ENCODE assay signal across 1 cellular context in the genomic region with DNA sequence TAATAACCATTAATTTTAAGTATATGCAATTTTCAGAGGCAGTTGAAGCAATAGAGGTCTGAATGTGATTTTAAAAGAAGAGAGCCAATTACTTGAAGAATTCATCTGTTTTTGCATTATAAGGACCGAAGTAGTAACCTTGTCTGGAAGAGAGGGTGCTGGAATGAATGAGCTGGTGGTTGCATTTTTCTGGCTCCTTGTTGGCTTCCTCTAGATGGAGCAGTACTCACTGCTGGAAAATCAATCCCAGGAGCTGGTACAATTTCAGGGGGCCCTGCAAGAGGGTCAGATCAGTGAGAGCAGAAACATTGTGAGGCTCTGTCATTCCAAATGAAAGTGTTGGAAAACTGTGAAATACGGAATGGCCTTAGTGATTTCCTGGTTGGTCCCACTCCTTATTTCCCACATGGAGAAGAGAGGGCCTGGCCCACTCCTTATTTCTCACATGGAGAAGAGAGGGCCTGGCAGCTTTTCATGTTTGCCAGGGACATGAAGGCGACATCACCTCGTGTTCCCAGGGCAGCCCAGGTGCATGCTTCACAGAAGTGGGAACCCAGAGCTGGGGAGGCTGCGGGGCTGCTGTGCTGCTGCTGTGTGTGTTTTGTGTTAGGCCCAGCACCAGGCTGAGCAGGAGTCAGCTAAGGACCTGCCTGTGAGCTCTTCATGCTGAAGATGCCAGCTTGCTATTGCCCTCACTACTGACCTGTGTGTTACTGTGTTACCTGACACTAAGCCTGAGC.
TF ChIP-seq lines count a peak whose summit lies in the region.

No MANE protein-coding gene starts in this region.

TF ChIP-seq in WTC11, 78 proteins besides CTCF, POLR2A, EP300 and RAD21 (continued from another document):
- TF ChIP-seq, protein P1, sequence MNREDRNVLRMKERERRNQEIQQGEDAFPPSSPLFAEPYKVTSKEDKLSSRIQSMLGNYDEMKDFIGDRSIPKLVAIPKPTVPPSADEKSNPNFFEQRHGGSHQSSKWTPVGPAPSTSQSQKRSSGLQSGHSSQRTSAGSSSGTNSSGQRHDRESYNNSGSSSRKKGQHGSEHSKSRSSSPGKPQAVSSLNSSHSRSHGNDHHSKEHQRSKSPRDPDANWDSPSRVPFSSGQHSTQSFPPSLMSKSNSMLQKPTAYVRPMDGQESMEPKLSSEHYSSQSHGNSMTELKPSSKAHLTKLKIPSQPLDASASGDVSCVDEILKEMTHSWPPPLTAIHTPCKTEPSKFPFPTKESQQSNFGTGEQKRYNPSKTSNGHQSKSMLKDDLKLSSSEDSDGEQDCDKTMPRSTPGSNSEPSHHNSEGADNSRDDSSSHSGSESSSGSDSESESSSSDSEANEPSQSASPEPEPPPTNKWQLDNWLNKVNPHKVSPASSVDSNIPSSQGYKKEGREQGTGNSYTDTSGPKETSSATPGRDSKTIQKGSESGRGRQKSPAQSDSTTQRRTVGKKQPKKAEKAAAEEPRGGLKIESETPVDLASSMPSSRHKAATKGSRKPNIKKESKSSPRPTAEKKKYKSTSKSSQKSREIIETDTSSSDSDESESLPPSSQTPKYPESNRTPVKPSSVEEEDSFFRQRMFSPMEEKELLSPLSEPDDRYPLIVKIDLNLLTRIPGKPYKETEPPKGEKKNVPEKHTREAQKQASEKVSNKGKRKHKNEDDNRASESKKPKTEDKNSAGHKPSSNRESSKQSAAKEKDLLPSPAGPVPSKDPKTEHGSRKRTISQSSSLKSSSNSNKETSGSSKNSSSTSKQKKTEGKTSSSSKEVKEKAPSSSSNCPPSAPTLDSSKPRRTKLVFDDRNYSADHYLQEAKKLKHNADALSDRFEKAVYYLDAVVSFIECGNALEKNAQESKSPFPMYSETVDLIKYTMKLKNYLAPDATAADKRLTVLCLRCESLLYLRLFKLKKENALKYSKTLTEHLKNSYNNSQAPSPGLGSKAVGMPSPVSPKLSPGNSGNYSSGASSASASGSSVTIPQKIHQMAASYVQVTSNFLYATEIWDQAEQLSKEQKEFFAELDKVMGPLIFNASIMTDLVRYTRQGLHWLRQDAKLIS (CRISPR knock-in tag; IDR thresholded peaks at IDR 0.05; ENCODE audit: borderline replicate concordance) = no peak
- TF ChIP-seq NR3C1 (CRISPR knock-in tag; conservative IDR thresholded peaks at IDR 0.05; ENCODE audit: low read depth) (no peak), JUN (CRISPR knock-in tag; IDR thresholded peaks at IDR 0.05) (no peak)
- TF ChIP-seq, protein P2, sequence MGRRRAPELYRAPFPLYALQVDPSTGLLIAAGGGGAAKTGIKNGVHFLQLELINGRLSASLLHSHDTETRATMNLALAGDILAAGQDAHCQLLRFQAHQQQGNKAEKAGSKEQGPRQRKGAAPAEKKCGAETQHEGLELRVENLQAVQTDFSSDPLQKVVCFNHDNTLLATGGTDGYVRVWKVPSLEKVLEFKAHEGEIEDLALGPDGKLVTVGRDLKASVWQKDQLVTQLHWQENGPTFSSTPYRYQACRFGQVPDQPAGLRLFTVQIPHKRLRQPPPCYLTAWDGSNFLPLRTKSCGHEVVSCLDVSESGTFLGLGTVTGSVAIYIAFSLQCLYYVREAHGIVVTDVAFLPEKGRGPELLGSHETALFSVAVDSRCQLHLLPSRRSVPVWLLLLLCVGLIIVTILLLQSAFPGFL (CRISPR knock-in tag; IDR thresholded peaks at IDR 0.05; ENCODE audit: borderline replicate concordance) = no peak
